12 cellular contexts compared by ENCODE assay signal in genomic region chr16:8956265-8957060, GRCh38. TPM values are rescaled to one million over a fixed set of nuclear protein-coding genes. Genes with fewer than 3 reads are reported as not detected.
DNase-seq lines count a peak whose midpoint lies in the region; ATAC-seq, FAIRE-seq and TF ChIP-seq lines count a peak whose summit lies in the region.
"Had no signal": no experiment of that assay in that cellular context is flagged by ENCODE, and none has a peak within 500 bp of the region (broad histone marks: within the 10 kb centered on the region; RNA-seq: fewer than 3 reads in every experiment).

No MANE protein-coding gene starts in this region.

- no peak for TF ChIP-seq RAD21 in HepG2 (CRISPR knock-in tag; IDR thresholded peaks at IDR 0.05)

- H3K27ac Mint-ChIP-seq in activated CD4-positive, alpha-beta T cell treated with anti-CD3 and anti-CD28 coated beads for 36 hours: peak overlapping the region; percentile 55
- peak overlapping the region; percentile 28 for H3K27ac Mint-ChIP-seq in activated T-helper 2 cell treated with anti-CD3 and anti-CD28 coated beads, Interferon-gamma antibody, Interleukin-2, Interleukin-4, amounts not matched to agents 10 μg/mL and 5 μg/mL and 100 μg/mL, durations not matched to agents 14 hours and 24 hours and 36 hours
- H3K27ac Mint-ChIP-seq in stimulated activated effector memory CD8-positive, alpha-beta T cell treated with anti-CD3 and anti-CD28 coated beads, Interleukin-12 subunit alpha, Interleukin-12 subunit beta, amount 100 ng/mL, for 72 hours: peak overlapping the region; percentile 97

- TF ChIP-seq EP300 in HepG2 (IDR thresholded peaks at IDR 0.05; ENCODE audit: low read depth in 2 of 2, low read length in 2 of 2) (no peak), HepG2 (CRISPR knock-in tag; IDR thresholded peaks at IDR 0.05; ENCODE audit: borderline replicate concordance) (no peak)

- no peak overlapping the region for H3K4me3 ChIP-seq in HepG2 (replicated peaks in 1 of 3; ENCODE audit: insufficient read depth in 1 of 3, low read depth in 2 of 3, low read length in 3 of 3)

- peaks cover 0 to 4% of the 10 kb centered on the region in 2 experiments; a peak in 1 of 5 replicates for H3K36me3 ChIP-seq in HepG2 (replicated peaks in 1 of 2; ENCODE audit: control insufficient read depth in 1 of 2, insufficient read depth in 2 of 2, low read length in 2 of 2)

- H3K27me3 ChIP-seq in HepG2 (ENCODE audit: control insufficient read depth in 1 of 2, insufficient read depth in 2 of 2, low read length in 2 of 2): no peaks in the 10 kb centered on the region

- no peak overlapping the region for H3K27ac ChIP-seq in HepG2 (ENCODE audit: extremely low read length, insufficient read depth, low read length)

- H4K20me1 ChIP-seq in HepG2 (ENCODE audit: insufficient read depth, low read length): peaks cover 95% of the 10 kb centered on the region

- no peaks in the 10 kb centered on the region for H3K27me3 Mint-ChIP-seq in activated CD4-positive, alpha-beta T cell treated with anti-CD3 and anti-CD28 coated beads for 36 hours
- H3K27me3 Mint-ChIP-seq in activated T-helper 2 cell treated with anti-CD3 and anti-CD28 coated beads, Interferon-gamma antibody, Interleukin-2, Interleukin-4, amounts not matched to agents 10 μg/mL and 5 μg/mL and 100 μg/mL, durations not matched to agents 14 hours and 24 hours and 36 hours (ENCODE audit: low read depth): no peaks in the 10 kb centered on the region

- no peak overlapping the region for H3K4me2 ChIP-seq in HepG2 (ENCODE audit: low read depth, low read length)

- intact Hi-C loops in activated CD4-positive, alpha-beta T cell treated with anti-CD3 and anti-CD28 coated beads for 36 hours (cut with DNase I, micrococcal nuclease): no loop called here
- intact Hi-C loops in activated T-helper 2 cell treated with anti-CD3 and anti-CD28 coated beads, Interferon-gamma antibody, Interleukin-2, Interleukin-4, amounts not matched to agents 10 μg/mL and 5 μg/mL and 100 μg/mL, durations not matched to agents 14 hours and 24 hours and 36 hours (cut with micrococcal nuclease): loop anchor here (5.0 kb wide), 1 partner anchor 279 kb away; no protein-coding TSS in a partner anchor
- intact Hi-C loops in HepG2 (cut with micrococcal nuclease; ENCODE audit: unreplicated experiment): no loop called here

- H3K9me3 ChIP-seq in HepG2 (ENCODE audit: low read length): no peaks in the 10 kb centered on the region

- no peak for ATAC-seq in activated CD4-positive, alpha-beta T cell treated with anti-CD3 and anti-CD28 coated beads for 36 hours
- ATAC-seq in HepG2: no peak
- ATAC-seq in stimulated activated effector memory CD8-positive, alpha-beta T cell treated with anti-CD3 and anti-CD28 coated beads, Interleukin-12 subunit alpha, Interleukin-12 subunit beta, amount 100 ng/mL, for 72 hours: no peak
- ATAC-seq in HG03039 (IDR thresholded peaks at IDR 0.05; ENCODE audit: unreplicated experiment): no peak
- ATAC-seq in GM19397 (IDR thresholded peaks at IDR 0.05; ENCODE audit: unreplicated experiment): no peak
- ATAC-seq in GM19395 (IDR thresholded peaks at IDR 0.05; ENCODE audit: unreplicated experiment): no peak

- no peak for FAIRE-seq in HepG2 (lab: Jason Lieb, UNC)
- FAIRE-seq: astrocyte had no signal

- H3K36me3 Mint-ChIP-seq in activated CD4-positive, alpha-beta T cell treated with anti-CD3 and anti-CD28 coated beads for 36 hours (ENCODE audit: low read depth): peaks cover under 1% of the 10 kb centered on the region
- H3K36me3 Mint-ChIP-seq in activated T-helper 2 cell treated with anti-CD3 and anti-CD28 coated beads, Interferon-gamma antibody, Interleukin-2, Interleukin-4, amounts not matched to agents 10 μg/mL and 5 μg/mL and 100 μg/mL, durations not matched to agents 14 hours and 24 hours and 36 hours (ENCODE audit: low read depth): peaks cover 1% of the 10 kb centered on the region
- peaks cover 38% of the 10 kb centered on the region for H3K36me3 Mint-ChIP-seq in stimulated activated effector memory CD8-positive, alpha-beta T cell treated with anti-CD3 and anti-CD28 coated beads, Interleukin-12 subunit alpha, Interleukin-12 subunit beta, amount 100 ng/mL, for 72 hours

- peaks cover 94% of the 10 kb centered on the region for H3K4me1 ChIP-seq in HepG2 (ENCODE audit: insufficient read depth, low read length)

- POLR2A ChIA-PET in activated CD4-positive, alpha-beta T cell treated with anti-CD3 and anti-CD28 coated beads for 36 hours (lab: Charles Lee): no interaction called here
- POLR2A ChIA-PET in HepG2 (lab: Yijun Ruan, JAX): no interaction called here

- no peak for TF ChIP-seq POLR2A in HepG2 (IDR thresholded peaks at IDR 0.05; ENCODE audit: insufficient read depth in 1 of 2, low read depth in 2 of 2, low read length in 2 of 2)

- H3K9me3 Mint-ChIP-seq in activated CD4-positive, alpha-beta T cell treated with anti-CD3 and anti-CD28 coated beads for 36 hours (ENCODE audit: low read depth): no peaks in the 10 kb centered on the region
- H3K9me3 Mint-ChIP-seq in activated T-helper 2 cell treated with anti-CD3 and anti-CD28 coated beads, Interferon-gamma antibody, Interleukin-2, Interleukin-4, amounts not matched to agents 10 μg/mL and 5 μg/mL and 100 μg/mL, durations not matched to agents 14 hours and 24 hours and 36 hours: no peaks in the 10 kb centered on the region
- H3K9me3 Mint-ChIP-seq in stimulated activated effector memory CD8-positive, alpha-beta T cell treated with anti-CD3 and anti-CD28 coated beads, Interleukin-12 subunit alpha, Interleukin-12 subunit beta, amount 100 ng/mL, for 72 hours: no peaks in the 10 kb centered on the region

- H3K9ac ChIP-seq in HepG2 (ENCODE audit: insufficient read depth, low read depth, low read length): no peak overlapping the region

- no TSS peak for BruUV-seq in HepG2 (replicated peaks; lab: Mats Ljungman, UMichigan)

- DNase-seq in activated CD4-positive, alpha-beta T cell treated with anti-CD3 and anti-CD28 coated beads for 36 hours: no peak
- DNase-seq in activated CD4-positive, alpha-beta T cell treated with anti-CD3 and anti-CD28 coated beads, Interleukin-2, amount 50 U/mL, for 1 hour: no peak
- DNase-seq in activated T-helper 2 cell treated with anti-CD3 and anti-CD28 coated beads, Interferon-gamma antibody, Interleukin-2, Interleukin-4, amounts not matched to agents 10 μg/mL and 5 μg/mL and 100 μg/mL, durations not matched to agents 14 hours and 24 hours and 36 hours (ENCODE audit: low spot score): no peak
- no peak for DNase-seq in HepG2 (ENCODE audit: low spot score)
- DNase-seq in stimulated activated effector memory CD8-positive, alpha-beta T cell treated with anti-CD3 and anti-CD28 coated beads, Interleukin-12 subunit alpha, Interleukin-12 subunit beta, amount 100 ng/mL, for 72 hours (ENCODE audit: low spot score in 2 of 2): no peak
- DNase-seq: 8988T, hypothalamus, NCI-H1694 treated with DMSO at 0.1 percent for 48 hours had no signal

- no peak for TF ChIP-seq CTCF in HepG2 (CRISPR knock-in tag; IDR thresholded peaks at IDR 0.05)

- H3K79me2 ChIP-seq in HepG2 (ENCODE audit: insufficient read depth, low read length): peaks cover 93% of the 10 kb centered on the region

- no peak overlapping the region for H2AFZ ChIP-seq in HepG2 (ENCODE audit: low read length)

- CTCF ChIA-PET in activated CD4-positive, alpha-beta T cell treated with anti-CD3 and anti-CD28 coated beads for 36 hours (lab: Charles Lee): interaction anchor here (0.7 to 1.9 kb wide), 3 partner anchors 20 to 147 kb away, joined by 3 to 8 read pairs (median 3); no protein-coding TSS in a partner anchor
- CTCF ChIA-PET in HepG2 (lab: Yijun Ruan, JAX; ENCODE audit: low intra/inter-chr PET ratio, low total read pairs): no interaction called here

- no peak overlapping the region for H3K4me3 Mint-ChIP-seq in activated CD4-positive, alpha-beta T cell treated with anti-CD3 and anti-CD28 coated beads for 36 hours
- no peak overlapping the region for H3K4me3 Mint-ChIP-seq in activated T-helper 2 cell treated with anti-CD3 and anti-CD28 coated beads, Interferon-gamma antibody, Interleukin-2, Interleukin-4, amounts not matched to agents 10 μg/mL and 5 μg/mL and 100 μg/mL, durations not matched to agents 14 hours and 24 hours and 36 hours (ENCODE audit: low read depth)
- H3K4me3 Mint-ChIP-seq in stimulated activated effector memory CD8-positive, alpha-beta T cell treated with anti-CD3 and anti-CD28 coated beads, Interleukin-12 subunit alpha, Interleukin-12 subunit beta, amount 100 ng/mL, for 72 hours: peak overlapping the region; percentile 98

- H3K4me1 Mint-ChIP-seq in activated CD4-positive, alpha-beta T cell treated with anti-CD3 and anti-CD28 coated beads for 36 hours: peaks cover 91% of the 10 kb centered on the region
- H3K4me1 Mint-ChIP-seq in activated T-helper 2 cell treated with anti-CD3 and anti-CD28 coated beads, Interferon-gamma antibody, Interleukin-2, Interleukin-4, amounts not matched to agents 10 μg/mL and 5 μg/mL and 100 μg/mL, durations not matched to agents 14 hours and 24 hours and 36 hours (ENCODE audit: low read depth): peaks cover 72% of the 10 kb centered on the region
- peaks cover 87% of the 10 kb centered on the region for H3K4me1 Mint-ChIP-seq in stimulated activated effector memory CD8-positive, alpha-beta T cell treated with anti-CD3 and anti-CD28 coated beads, Interleukin-12 subunit alpha, Interleukin-12 subunit beta, amount 100 ng/mL, for 72 hours

- in situ Hi-C loops in HepG2 (cut with HindIII; ENCODE audit: extremely low pct_ligation_motif_present, low pct_unique_long_range_greater_than_20kb): no loop called here

- 87% methylated on average over 21 of the region's 21 CpGs for WGBS in HepG2 (ENCODE audit: low lambda C conversion rate)

RNA-seq across cellular contexts. Expression of gene USP7, which starts 7.2 kb away (rescaled TPM):
- total RNA-seq in activated CD4-positive, alpha-beta T cell treated with anti-CD3 and anti-CD28 coated beads for 36 hours: 100 to 1,000 TPM; 165 to 198 TPM
- 164 and 176 TPM in 2 replicates for total RNA-seq in activated T-helper 2 cell treated with anti-CD3 and anti-CD28 coated beads, Interferon-gamma antibody, Interleukin-2, Interleukin-4, amounts not matched to agents 10 μg/mL and 5 μg/mL and 100 μg/mL, durations not matched to agents 14 hours and 24 hours and 36 hours
- 173 and 177 TPM in 2 replicates for total RNA-seq in HepG2 (2016; rRNA removed; fragmentation: Illumina TruSeq; extraction: Trizol)
- 42.2 and 47.1 TPM in 2 replicates for total RNA-seq in HepG2 (2016; cell fraction: cytosol; rRNA removed; fragmentation: Illumina TruSeq; extraction: Trizol; ENCODE audit: low read depth)
- total RNA-seq in HepG2 (2016; cell fraction: insoluble cytoplasmic fraction; rRNA removed; fragmentation: Illumina TruSeq; extraction: Trizol): 166 and 185 TPM in 2 replicates
- total RNA-seq in HepG2 (2016; cell fraction: membrane; rRNA removed; fragmentation: Illumina TruSeq; extraction: Trizol): 53.5 and 58.7 TPM in 2 replicates
- 231 and 239 TPM in 2 replicates for total RNA-seq in HepG2 (2016; cell fraction: nucleus; rRNA removed; fragmentation: Illumina TruSeq; extraction: Trizol)
- polyA plus RNA-seq in HepG2 (2011; rRNA removed): 52.5 and 58.4 TPM in 2 replicates
- 16.6 and 26.6 TPM in 2 replicates for polyA plus RNA-seq in HepG2 (2011; cell fraction: cytosol; rRNA removed)
- 77.7 and 102 TPM in 2 replicates for polyA plus RNA-seq in HepG2 (2011; cell fraction: nucleus; rRNA removed)
- polyA plus RNA-seq in HepG2 (2012): 151 and 152 TPM in 2 replicates
- polyA plus RNA-seq in HepG2 (2016; cell fraction: cytosol; fragmentation: Illumina TruSeq; extraction: Trizol; ENCODE audit: low read depth): 5.3 and 6.8 TPM in 2 replicates
- polyA plus RNA-seq in HepG2 (2016; cell fraction: insoluble cytoplasmic fraction; fragmentation: Illumina TruSeq; extraction: Trizol; ENCODE audit: low read depth): 200 and 216 TPM in 2 replicates
- 18.6 and 26.0 TPM in 2 replicates for polyA plus RNA-seq in HepG2 (2016; cell fraction: membrane; fragmentation: Illumina TruSeq; extraction: Trizol; ENCODE audit: low read depth)
- polyA plus RNA-seq in HepG2 (2016; cell fraction: nucleus; fragmentation: Illumina TruSeq; extraction: Trizol; ENCODE audit: insufficient read depth, low read depth): 243 and 249 TPM in 2 replicates
- 135 and 250 TPM in 2 replicates for polyA minus RNA-seq in HepG2 (2011; rRNA and poly(A)+ RNA removed; ENCODE audit: low replicate concordance)
- polyA minus RNA-seq in HepG2 (2011; cell fraction: cytosol; rRNA and poly(A)+ RNA removed): 49.2 and 87.1 TPM in 2 replicates
- 329 and 403 TPM in 2 replicates for polyA minus RNA-seq in HepG2 (2011; cell fraction: nucleus; rRNA and poly(A)+ RNA removed)

Comparison
In these comparisons a context has a peak if more than half of its experiments do, and no peak if none do; other contexts are left out.
1. H3K27ac Mint-ChIP-seq: peak in every context shown above with its lines; median percentile 97 in stimulated activated effector memory CD8-positive, alpha-beta T cell treated with anti-CD3 and anti-CD28 coated beads, Interleukin-12 subunit alpha, Interleukin-12 subunit beta, amount 100 ng/mL, for 72 hours; 55 in activated CD4-positive, alpha-beta T cell treated with anti-CD3 and anti-CD28 coated beads for 36 hours; 28 in activated T-helper 2 cell treated with anti-CD3 and anti-CD28 coated beads, Interferon-gamma antibody, Interleukin-2, Interleukin-4, amounts not matched to agents 10 μg/mL and 5 μg/mL and 100 μg/mL, durations not matched to agents 14 hours and 24 hours and 36 hours.